In the genomic region with DNA sequence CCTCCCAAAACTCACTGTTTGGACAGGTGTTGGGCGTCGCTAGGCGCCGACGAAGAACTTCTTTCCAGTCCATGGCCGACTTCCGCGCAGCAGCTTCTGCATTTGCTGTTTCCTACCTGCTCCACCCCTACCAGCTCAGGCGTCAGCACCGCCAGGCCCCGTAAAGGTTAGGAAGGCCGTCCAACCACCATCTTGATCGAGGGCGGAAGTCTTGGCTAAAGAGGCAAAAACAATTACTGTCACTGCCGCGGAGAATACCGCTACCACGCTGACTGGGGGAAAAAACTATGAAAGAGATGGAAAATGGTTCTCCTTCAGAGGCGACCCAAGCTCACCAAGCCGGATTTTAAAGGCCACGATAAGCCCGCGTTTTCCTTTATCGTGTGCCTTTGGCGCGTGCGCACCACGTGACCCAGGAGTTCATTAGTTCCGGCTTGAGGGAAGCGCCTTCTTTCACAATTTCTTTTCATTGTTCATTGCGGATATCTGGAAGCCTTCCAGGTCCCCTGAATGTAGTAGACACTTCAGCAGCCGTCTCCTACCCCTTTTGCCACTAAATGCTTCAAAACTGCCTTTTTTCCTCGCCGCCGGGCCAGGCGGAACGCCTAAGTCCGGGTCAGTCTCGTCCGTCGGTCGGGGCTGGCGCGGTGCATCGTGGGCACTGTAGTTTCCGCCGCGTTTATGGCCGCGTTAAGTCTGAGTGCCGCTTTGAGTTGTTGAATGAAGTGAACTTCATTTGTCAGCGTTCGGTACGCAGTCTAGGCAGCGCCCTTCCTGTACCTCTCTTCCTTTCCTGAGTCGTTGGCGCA, we compare ENCODE assay signal across 1 cellular context.
TF ChIP-seq lines count a peak whose summit lies in the region.

Gene PPP2R3C, minus strand, starts transcription at position 104 of the 809 bp plus-strand sequence. Its CDS starts 31 bp downstream, at position 73.
Gene PRORP, plus strand, starts transcription at position 666 of the 809 bp plus-strand sequence. CDS start 694 bp downstream, outside the sequence.

TF ChIP-seq in HepG2, 621 proteins besides CTCF, POLR2A, EP300 and RAD21 (continued from another document and continues in another):
- TF ChIP-seq HNRNPLL (IDR thresholded peaks at IDR 0.05; ENCODE audit: low read depth, low read length, poor library complexity, severe bottlenecking) (peak; percentile 99), FOXP1 (IDR thresholded peaks at IDR 0.05) (no peak), FOXP1 (CRISPR knock-in tag; IDR thresholded peaks at IDR 0.05) (peak; percentile 11; the same call in 1 of the 2 replicates), RARG (CRISPR knock-in tag; IDR thresholded peaks at IDR 0.05; ENCODE audit: low read depth) (no peak; the same call in none of the 2 replicates), SAFB2 (CRISPR knock-in tag; IDR thresholded peaks at IDR 0.05; ENCODE audit: borderline replicate concordance, low read depth) (peak; percentile 92), ZNF777 (CRISPR knock-in tag; IDR thresholded peaks at IDR 0.05) (peak; percentile 91), ZKSCAN8 (CRISPR knock-in tag; IDR thresholded peaks at IDR 0.05; ENCODE audit: borderline replicate concordance) (peak; percentile 69), STAT5B (CRISPR knock-in tag; IDR thresholded peaks at IDR 0.05) (peak; percentile 17; the same call in 1 of the 2 replicates), PBX3 (CRISPR knock-in tag; IDR thresholded peaks at IDR 0.05; ENCODE audit: borderline replicate concordance) (peak; percentile 95; the same call in 1 of the 2 replicates), KDM5B (CRISPR knock-in tag; IDR thresholded peaks at IDR 0.05; ENCODE audit: borderline replicate concordance) (peak; percentile 97), TEF (CRISPR knock-in tag; IDR thresholded peaks at IDR 0.05) (peak; percentile 93), SCMH1 (CRISPR knock-in tag; IDR thresholded peaks at IDR 0.05; ENCODE audit: borderline replicate concordance) (no peak), NFE2L2 (IDR thresholded peaks at IDR 0.05; ENCODE audit: low read length) (peak; percentile 12; the same call in 1 of the 2 replicates), RCOR2 (CRISPR knock-in tag; IDR thresholded peaks at IDR 0.05) (no peak; the same call in 1 of the 2 replicates), ZNF230 (CRISPR knock-in tag; IDR thresholded peaks at IDR 0.05) (peak; percentile 97), ZBTB38 (CRISPR knock-in tag; IDR thresholded peaks at IDR 0.05) (peak; percentile 96), TAF1 (CRISPR knock-in tag; IDR thresholded peaks at IDR 0.05) (peak; percentile 86), KDM4B (CRISPR knock-in tag; IDR thresholded peaks at IDR 0.05) (peak; percentile 87), ZNF18 (CRISPR knock-in tag; IDR thresholded peaks at IDR 0.05; ENCODE audit: insufficient replicate concordance) (peak; percentile 98), SALL1 (CRISPR knock-in tag; IDR thresholded peaks at IDR 0.05) (peak; percentile 77), ZSCAN21 (CRISPR knock-in tag; IDR thresholded peaks at IDR 0.05; ENCODE audit: borderline replicate concordance) (peak; percentile 87), ZFP36L2 (CRISPR knock-in tag; IDR thresholded peaks at IDR 0.05) (peak; percentile 97), CBX5 (CRISPR knock-in tag; IDR thresholded peaks at IDR 0.05; ENCODE audit: borderline replicate concordance) (peak; percentile 90), KAT8 (CRISPR knock-in tag; IDR thresholded peaks at IDR 0.05) (peak; percentile 96), TOE1 (CRISPR knock-in tag; IDR thresholded peaks at IDR 0.05) (peak; percentile 85; the same call in 1 of the 2 replicates), FOSL1 (CRISPR knock-in tag; IDR thresholded peaks at IDR 0.05; ENCODE audit: borderline replicate concordance) (peak; percentile 71; the same call in 1 of the 2 replicates), ASH2L (IDR thresholded peaks at IDR 0.05; ENCODE audit: insufficient read length, low read depth, low read length) (peak; percentile 100), ZSCAN20 (CRISPR knock-in tag; IDR thresholded peaks at IDR 0.05; ENCODE audit: borderline replicate concordance) (peak; percentile 97), ZNF441 (CRISPR knock-in tag; IDR thresholded peaks at IDR 0.05; ENCODE audit: borderline replicate concordance) (peak; percentile 92), TGIF2 (CRISPR knock-in tag; IDR thresholded peaks at IDR 0.05) (peak; percentile 54; the same call in 1 of the 2 replicates), SP2 (CRISPR knock-in tag; IDR thresholded peaks at IDR 0.05) (peak; percentile 67), BORCS8-MEF2B (CRISPR knock-in tag; IDR thresholded peaks at IDR 0.05) (peak; percentile 8; the same call in 1 of the 2 replicates), ZSCAN29 (CRISPR knock-in tag; conservative IDR thresholded peaks at IDR 0.05) (peak; percentile 92), ZNF546 (CRISPR knock-in tag; conservative IDR thresholded peaks at IDR 0.05) (peak; percentile 96; the same call in 1 of the 2 replicates), PAF1 (CRISPR knock-in tag; IDR thresholded peaks at IDR 0.05) (no peak), ZBTB33 (CRISPR knock-in tag; IDR thresholded peaks at IDR 0.05) (peak; percentile 67)
- TF ChIP-seq, protein P1, sequence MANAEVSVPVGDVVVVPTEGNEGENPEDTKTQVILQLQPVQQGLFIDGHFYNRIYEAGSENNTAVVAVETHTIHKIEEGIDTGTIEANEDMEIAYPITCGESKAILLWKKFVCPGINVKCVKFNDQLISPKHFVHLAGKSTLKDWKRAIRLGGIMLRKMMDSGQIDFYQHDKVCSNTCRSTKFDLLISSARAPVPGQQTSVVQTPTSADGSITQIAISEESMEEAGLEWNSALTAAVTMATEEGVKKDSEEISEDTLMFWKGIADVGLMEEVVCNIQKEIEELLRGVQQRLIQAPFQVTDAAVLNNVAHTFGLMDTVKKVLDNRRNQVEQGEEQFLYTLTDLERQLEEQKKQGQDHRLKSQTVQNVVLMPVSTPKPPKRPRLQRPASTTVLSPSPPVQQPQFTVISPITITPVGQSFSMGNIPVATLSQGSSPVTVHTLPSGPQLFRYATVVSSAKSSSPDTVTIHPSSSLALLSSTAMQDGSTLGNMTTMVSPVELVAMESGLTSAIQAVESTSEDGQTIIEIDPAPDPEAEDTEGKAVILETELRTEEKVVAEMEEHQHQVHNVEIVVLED (CRISPR knock-in tag; IDR thresholded peaks at IDR 0.05; ENCODE audit: borderline replicate concordance) = peak; percentile 94
- TF ChIP-seq, protein P2, sequence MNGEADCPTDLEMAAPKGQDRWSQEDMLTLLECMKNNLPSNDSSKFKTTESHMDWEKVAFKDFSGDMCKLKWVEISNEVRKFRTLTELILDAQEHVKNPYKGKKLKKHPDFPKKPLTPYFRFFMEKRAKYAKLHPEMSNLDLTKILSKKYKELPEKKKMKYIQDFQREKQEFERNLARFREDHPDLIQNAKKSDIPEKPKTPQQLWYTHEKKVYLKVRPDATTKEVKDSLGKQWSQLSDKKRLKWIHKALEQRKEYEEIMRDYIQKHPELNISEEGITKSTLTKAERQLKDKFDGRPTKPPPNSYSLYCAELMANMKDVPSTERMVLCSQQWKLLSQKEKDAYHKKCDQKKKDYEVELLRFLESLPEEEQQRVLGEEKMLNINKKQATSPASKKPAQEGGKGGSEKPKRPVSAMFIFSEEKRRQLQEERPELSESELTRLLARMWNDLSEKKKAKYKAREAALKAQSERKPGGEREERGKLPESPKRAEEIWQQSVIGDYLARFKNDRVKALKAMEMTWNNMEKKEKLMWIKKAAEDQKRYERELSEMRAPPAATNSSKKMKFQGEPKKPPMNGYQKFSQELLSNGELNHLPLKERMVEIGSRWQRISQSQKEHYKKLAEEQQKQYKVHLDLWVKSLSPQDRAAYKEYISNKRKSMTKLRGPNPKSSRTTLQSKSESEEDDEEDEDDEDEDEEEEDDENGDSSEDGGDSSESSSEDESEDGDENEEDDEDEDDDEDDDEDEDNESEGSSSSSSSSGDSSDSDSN (CRISPR knock-in tag; IDR thresholded peaks at IDR 0.05) = peak; percentile 70
- TF ChIP-seq, protein P3, sequence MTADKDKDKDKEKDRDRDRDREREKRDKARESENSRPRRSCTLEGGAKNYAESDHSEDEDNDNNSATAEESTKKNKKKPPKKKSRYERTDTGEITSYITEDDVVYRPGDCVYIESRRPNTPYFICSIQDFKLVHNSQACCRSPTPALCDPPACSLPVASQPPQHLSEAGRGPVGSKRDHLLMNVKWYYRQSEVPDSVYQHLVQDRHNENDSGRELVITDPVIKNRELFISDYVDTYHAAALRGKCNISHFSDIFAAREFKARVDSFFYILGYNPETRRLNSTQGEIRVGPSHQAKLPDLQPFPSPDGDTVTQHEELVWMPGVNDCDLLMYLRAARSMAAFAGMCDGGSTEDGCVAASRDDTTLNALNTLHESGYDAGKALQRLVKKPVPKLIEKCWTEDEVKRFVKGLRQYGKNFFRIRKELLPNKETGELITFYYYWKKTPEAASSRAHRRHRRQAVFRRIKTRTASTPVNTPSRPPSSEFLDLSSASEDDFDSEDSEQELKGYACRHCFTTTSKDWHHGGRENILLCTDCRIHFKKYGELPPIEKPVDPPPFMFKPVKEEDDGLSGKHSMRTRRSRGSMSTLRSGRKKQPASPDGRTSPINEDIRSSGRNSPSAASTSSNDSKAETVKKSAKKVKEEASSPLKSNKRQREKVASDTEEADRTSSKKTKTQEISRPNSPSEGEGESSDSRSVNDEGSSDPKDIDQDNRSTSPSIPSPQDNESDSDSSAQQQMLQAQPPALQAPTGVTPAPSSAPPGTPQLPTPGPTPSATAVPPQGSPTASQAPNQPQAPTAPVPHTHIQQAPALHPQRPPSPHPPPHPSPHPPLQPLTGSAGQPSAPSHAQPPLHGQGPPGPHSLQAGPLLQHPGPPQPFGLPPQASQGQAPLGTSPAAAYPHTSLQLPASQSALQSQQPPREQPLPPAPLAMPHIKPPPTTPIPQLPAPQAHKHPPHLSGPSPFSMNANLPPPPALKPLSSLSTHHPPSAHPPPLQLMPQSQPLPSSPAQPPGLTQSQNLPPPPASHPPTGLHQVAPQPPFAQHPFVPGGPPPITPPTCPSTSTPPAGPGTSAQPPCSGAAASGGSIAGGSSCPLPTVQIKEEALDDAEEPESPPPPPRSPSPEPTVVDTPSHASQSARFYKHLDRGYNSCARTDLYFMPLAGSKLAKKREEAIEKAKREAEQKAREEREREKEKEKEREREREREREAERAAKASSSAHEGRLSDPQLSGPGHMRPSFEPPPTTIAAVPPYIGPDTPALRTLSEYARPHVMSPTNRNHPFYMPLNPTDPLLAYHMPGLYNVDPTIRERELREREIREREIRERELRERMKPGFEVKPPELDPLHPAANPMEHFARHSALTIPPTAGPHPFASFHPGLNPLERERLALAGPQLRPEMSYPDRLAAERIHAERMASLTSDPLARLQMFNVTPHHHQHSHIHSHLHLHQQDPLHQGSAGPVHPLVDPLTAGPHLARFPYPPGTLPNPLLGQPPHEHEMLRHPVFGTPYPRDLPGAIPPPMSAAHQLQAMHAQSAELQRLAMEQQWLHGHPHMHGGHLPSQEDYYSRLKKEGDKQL (CRISPR knock-in tag; IDR thresholded peaks at IDR 0.05; ENCODE audit: low read depth) = peak; percentile 26; the same call in 1 of the 2 replicates
- TF ChIP-seq, protein P4, sequence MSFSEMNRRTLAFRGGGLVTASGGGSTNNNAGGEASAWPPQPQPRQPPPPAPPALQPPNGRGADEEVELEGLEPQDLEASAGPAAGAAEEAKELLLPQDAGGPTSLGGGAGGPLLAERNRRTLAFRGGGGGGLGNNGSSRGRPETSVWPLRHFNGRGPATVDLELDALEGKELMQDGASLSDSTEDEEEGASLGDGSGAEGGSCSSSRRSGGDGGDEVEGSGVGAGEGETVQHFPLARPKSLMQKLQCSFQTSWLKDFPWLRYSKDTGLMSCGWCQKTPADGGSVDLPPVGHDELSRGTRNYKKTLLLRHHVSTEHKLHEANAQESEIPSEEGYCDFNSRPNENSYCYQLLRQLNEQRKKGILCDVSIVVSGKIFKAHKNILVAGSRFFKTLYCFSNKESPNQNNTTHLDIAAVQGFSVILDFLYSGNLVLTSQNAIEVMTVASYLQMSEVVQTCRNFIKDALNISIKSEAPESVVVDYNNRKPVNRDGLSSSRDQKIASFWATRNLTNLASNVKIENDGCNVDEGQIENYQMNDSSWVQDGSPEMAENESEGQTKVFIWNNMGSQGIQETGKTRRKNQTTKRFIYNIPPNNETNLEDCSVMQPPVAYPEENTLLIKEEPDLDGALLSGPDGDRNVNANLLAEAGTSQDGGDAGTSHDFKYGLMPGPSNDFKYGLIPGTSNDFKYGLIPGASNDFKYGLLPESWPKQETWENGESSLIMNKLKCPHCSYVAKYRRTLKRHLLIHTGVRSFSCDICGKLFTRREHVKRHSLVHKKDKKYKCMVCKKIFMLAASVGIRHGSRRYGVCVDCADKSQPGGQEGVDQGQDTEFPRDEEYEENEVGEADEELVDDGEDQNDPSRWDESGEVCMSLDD (CRISPR knock-in tag; IDR thresholded peaks at IDR 0.05; ENCODE audit: borderline replicate concordance) = peak; percentile 78
